In the genomic region with DNA sequence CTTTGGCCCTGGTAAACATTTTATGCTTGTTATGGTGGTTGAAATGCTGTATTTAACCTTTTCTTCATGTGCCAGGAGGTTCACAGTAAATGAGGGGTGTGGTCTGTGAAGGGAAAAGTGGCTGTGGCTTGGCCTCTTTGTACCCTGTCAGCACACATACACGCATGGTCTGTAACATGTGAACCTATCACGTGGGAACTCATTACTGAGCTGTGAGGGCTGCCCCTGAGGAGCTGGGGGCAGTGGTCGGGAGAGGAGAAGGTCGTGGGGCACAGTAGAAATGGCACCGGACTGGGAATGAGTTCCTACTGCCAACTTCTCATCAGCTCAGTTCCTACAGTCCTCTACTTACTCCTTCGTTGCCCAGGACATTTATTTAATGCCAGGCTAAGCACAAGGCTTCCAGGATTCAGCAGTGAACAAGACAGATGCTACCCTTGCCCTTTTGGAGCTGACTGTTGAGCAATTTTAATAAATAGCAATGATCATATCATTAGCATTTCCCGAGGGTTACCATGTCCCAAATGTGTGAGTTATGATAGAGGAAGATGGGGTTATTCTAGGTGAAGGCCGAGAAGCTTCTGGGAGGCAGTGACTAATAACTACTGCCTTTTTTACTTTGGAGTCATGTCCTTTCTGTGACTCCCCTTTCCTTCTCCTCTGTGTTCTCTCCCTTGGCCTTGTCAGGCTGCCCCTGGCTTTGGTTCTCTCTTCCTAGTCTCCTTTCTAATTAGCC, we compare ENCODE assay signal across 15 cellular contexts. TPM values are rescaled to one million over a fixed set of nuclear protein-coding genes. Genes with fewer than 3 reads are reported as not detected.
DNase-seq lines count a peak whose midpoint lies in the region; TF ChIP-seq lines count a peak whose summit lies in the region.
"Had no signal": no experiment of that assay in that cellular context is flagged by ENCODE, and none has a peak within 500 bp of the region (broad histone marks: within the 10 kb centered on the region; RNA-seq: fewer than 3 reads in every experiment).

No MANE protein-coding gene starts in this region.

- H3K36me3 ChIP-seq in SK-N-SH (replicated peaks in 1 of 2; ENCODE audit: control insufficient read depth in 1 of 2, insufficient read depth in 2 of 2, low read length in 1 of 2) (peaks cover 3 to 11% of the 10 kb centered on the region in 2 experiments), osteoblast (ENCODE audit: insufficient read depth, low read length) (peaks cover 3% of the 10 kb centered on the region)
- H3K36me3 ChIP-seq: BLaER1 had no signal

- H2AFZ ChIP-seq in SK-N-SH (ENCODE audit: low read depth), result no peak overlapping the region
- H2AFZ ChIP-seq in osteoblast (ENCODE audit: low read length), result no peak overlapping the region

- H3K4me3 ChIP-seq in AG04449 (ENCODE audit: low read depth, low read length) (no peak overlapping the region), SK-N-SH (ENCODE audit: low read depth in 2 of 2, low read length in 1 of 2) (no peak overlapping the region), fibroblast of pulmonary artery (replicated peaks; ENCODE audit: low read depth, low read length) (no peak overlapping the region), osteoblast (ENCODE audit: insufficient read depth, low read length) (no peak overlapping the region)
- H3K4me3 ChIP-seq: BLaER1 had no signal

- H3F3A ChIP-seq in SK-N-SH (replicated peaks; ENCODE audit: insufficient read depth), result peaks cover 25% of the 10 kb centered on the region

- no peaks in the 10 kb centered on the region for H3K9me2 ChIP-seq in SK-N-SH

- CTCF ChIA-PET in AG04449 (lab: Yijun Ruan, JAX), result interaction anchor here (1.0 to 1.9 kb wide), 5 partner anchors 8 to 57 kb away, joined by 3 to 5 read pairs (median 3); no protein-coding TSS in a partner anchor
- CTCF ChIA-PET in SK-N-SH (lab: Yijun Ruan, JAX), result interaction anchor here (2.0 kb wide), 1 partner anchor 58 kb away, joined by 6 read pairs; no protein-coding TSS in a partner anchor

- POLR2A ChIA-PET in AG04449 (lab: Yijun Ruan, JAX), result interaction anchor here (0.8 to 1.8 kb wide), 4 partner anchors 9 to 40 kb away, joined by 3 to 8 read pairs (median 4); a partner anchor contains a TSS
- POLR2A ChIA-PET in SK-N-SH (lab: Yijun Ruan, JAX), result no interaction called here

- no peaks in the 10 kb centered on the region for H3K9me3 ChIP-seq in SK-N-SH
- H3K9me3 ChIP-seq in osteoblast (ENCODE audit: low read depth, low read length), result no peaks in the 10 kb centered on the region
- H3K9me3 ChIP-seq: BLaER1 had no signal

- 66% methylated on average over 8 of the region's 8 CpGs for WGBS in SK-N-SH (ENCODE audit: low lambda C conversion rate)

- H3K4me2 ChIP-seq in SK-N-SH (peak overlapping the region; percentile 46; the same call in 1 of the 2 replicates), osteoblast (ENCODE audit: insufficient read depth, low read length) (peak overlapping the region; percentile 12)
- H3K4me2 ChIP-seq: BLaER1 had no signal

- H3K27ac ChIP-seq in SK-N-SH (ENCODE audit: low read depth in 2 of 2, low read length in 1 of 2), result peak overlapping the region; percentile 60 to 83
- H3K27ac ChIP-seq in osteoblast (ENCODE audit: low read depth, low read length), result peak overlapping the region; percentile 84
- H3K27ac ChIP-seq: BLaER1, epithelial cell of prostate had no signal

- no peak for TF ChIP-seq RAD21 in SK-N-SH (IDR thresholded peaks at IDR 0.05; ENCODE audit: low read length)

- H3K4me1 ChIP-seq in SK-N-SH (ENCODE audit: control insufficient read depth in 1 of 2, insufficient read depth in 2 of 2, low read depth in 1 of 2, low read length in 1 of 2), result peaks cover 16 to 76% of the 10 kb centered on the region in 2 experiments; a peak in 3 of 4 replicates
- peaks cover 50% of the 10 kb centered on the region for H3K4me1 ChIP-seq in osteoblast (ENCODE audit: insufficient read depth, low read length)
- H3K4me1 ChIP-seq: BLaER1 had no signal

- H3K27me3 ChIP-seq in SK-N-SH (ENCODE audit: insufficient read depth) (no peaks in the 10 kb centered on the region), osteoblast (ENCODE audit: insufficient read depth, low read length) (no peaks in the 10 kb centered on the region)
- H3K27me3 ChIP-seq: BLaER1 had no signal

- no peaks in the 10 kb centered on the region; the same call in 1 of the 2 replicates for H4K20me1 ChIP-seq in SK-N-SH (ENCODE audit: insufficient read depth)
- peaks cover 28% of the 10 kb centered on the region for H4K20me1 ChIP-seq in osteoblast (ENCODE audit: insufficient read depth, low read length)
- H4K20me1 ChIP-seq: BLaER1 had no signal

- peaks cover 98% of the 10 kb centered on the region for H3K79me2 ChIP-seq in SK-N-SH (ENCODE audit: insufficient read depth)
- H3K79me2 ChIP-seq in osteoblast (ENCODE audit: insufficient read depth, low read length), result peaks cover 90% of the 10 kb centered on the region

- H3K9ac ChIP-seq in SK-N-SH, result peak overlapping the region; percentile 30; the same call in 1 of the 2 replicates
- H3K9ac ChIP-seq: BLaER1 had no signal

- no peak for TF ChIP-seq CTCF in AG04449 (IDR thresholded peaks at IDR 0.05; ENCODE audit: insufficient read depth, low read length, missing control alignments)
- no peak for TF ChIP-seq CTCF in SK-N-SH (IDR thresholded peaks at IDR 0.05)
- no peak for TF ChIP-seq CTCF in fibroblast of pulmonary artery (IDR thresholded peaks at IDR 0.05; ENCODE audit: low read length, missing control alignments)
- TF ChIP-seq CTCF in osteoblast (IDR thresholded peaks at IDR 0.05; ENCODE audit: extremely low read depth, low read depth, low read length), result no peak

- TF ChIP-seq EP300 in SK-N-SH (IDR thresholded peaks at IDR 0.05; ENCODE audit: borderline replicate concordance in 1 of 2, low read depth in 1 of 2, low read length in 1 of 2), result peak in 1 of 2 experiments; percentile 65; a peak in 1 of 4 replicates

- peak; percentile 58 for DNase-seq in AG04449 (ENCODE audit: low read depth, low spot score)
- no peak for DNase-seq in SK-N-SH
- DNase-seq in fibroblast of pulmonary artery (ENCODE audit: low read depth), result peak; percentile 63
- DNase-seq in osteoblast (ENCODE audit: insufficient read length, low spot score, missing footprints), result no peak
- no peak for DNase-seq in UCSD-AML1 (lab: John Stamatoyannopoulos, UW; ENCODE audit: unreplicated experiment)
- DNase-seq in stimulated activated CD4-positive, alpha-beta T cell treated with anti-CD3 and anti-CD28 coated beads, Interleukin-2, amount 100 ng/mL, for 48 hours, result no peak
- DNase-seq in DMS 273 (lab: John Stamatoyannopoulos, UW; ENCODE audit: unreplicated experiment), result no peak
- DNase-seq in activated effector memory CD4-positive, alpha-beta T cell treated with anti-CD3 and anti-CD28 coated beads, Interleukin-2, amount 50 U/mL, for 16 hours, result no peak
- DNase-seq: activated CD4-positive, alpha-beta T cell treated with anti-CD3 and anti-CD28 coated beads, Interleukin-2, amount 50 U/mL, for 48 hours; activated naive CD8-positive, alpha-beta T cell treated with anti-CD3 and anti-CD28 coated beads, Interleukin-2, amount 10 ng/mL, durations not matched to agents 7 days and 5 days; H7; MM.1S; T-cell had no signal

TF ChIP-seq in SK-N-SH, 30 proteins besides CTCF, POLR2A, EP300 and RAD21 (continues in another document):
- TF ChIP-seq NRF1 (IDR thresholded peaks at IDR 0.05; ENCODE audit: low read depth, low read length) (no peak), RCOR1 (IDR thresholded peaks at IDR 0.05; ENCODE audit: low read length) (no peak), POLR2AphosphoS5 (IDR thresholded peaks at IDR 0.05; ENCODE audit: low read depth, low read length) (no peak), FOXM1 (IDR thresholded peaks at IDR 0.05; ENCODE audit: low read depth) (no peak), EZH2phosphoT487 (IDR thresholded peaks at IDR 0.05; ENCODE audit: borderline replicate concordance, low read depth) (no peak), RFX5 (IDR thresholded peaks at IDR 0.05; ENCODE audit: low read length) (no peak), NFIC (IDR thresholded peaks at IDR 0.05; ENCODE audit: borderline replicate concordance) (peak; percentile 46)
- TF ChIP-seq, protein P1, sequence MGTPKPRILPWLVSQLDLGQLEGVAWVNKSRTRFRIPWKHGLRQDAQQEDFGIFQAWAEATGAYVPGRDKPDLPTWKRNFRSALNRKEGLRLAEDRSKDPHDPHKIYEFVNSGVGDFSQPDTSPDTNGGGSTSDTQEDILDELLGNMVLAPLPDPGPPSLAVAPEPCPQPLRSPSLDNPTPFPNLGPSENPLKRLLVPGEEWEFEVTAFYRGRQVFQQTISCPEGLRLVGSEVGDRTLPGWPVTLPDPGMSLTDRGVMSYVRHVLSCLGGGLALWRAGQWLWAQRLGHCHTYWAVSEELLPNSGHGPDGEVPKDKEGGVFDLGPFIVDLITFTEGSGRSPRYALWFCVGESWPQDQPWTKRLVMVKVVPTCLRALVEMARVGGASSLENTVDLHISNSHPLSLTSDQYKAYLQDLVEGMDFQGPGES (IDR thresholded peaks at IDR 0.05; ENCODE audit: low read depth, low read length), result no peak
- TF ChIP-seq, protein P2, sequence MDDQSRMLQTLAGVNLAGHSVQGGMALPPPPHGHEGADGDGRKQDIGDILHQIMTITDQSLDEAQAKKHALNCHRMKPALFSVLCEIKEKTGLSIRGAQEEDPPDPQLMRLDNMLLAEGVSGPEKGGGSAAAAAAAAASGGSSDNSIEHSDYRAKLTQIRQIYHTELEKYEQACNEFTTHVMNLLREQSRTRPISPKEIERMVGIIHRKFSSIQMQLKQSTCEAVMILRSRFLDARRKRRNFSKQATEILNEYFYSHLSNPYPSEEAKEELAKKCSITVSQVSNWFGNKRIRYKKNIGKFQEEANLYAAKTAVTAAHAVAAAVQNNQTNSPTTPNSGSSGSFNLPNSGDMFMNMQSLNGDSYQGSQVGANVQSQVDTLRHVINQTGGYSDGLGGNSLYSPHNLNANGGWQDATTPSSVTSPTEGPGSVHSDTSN (IDR thresholded peaks at IDR 0.05), result peak; percentile 73
- TF ChIP-seq, protein P3, sequence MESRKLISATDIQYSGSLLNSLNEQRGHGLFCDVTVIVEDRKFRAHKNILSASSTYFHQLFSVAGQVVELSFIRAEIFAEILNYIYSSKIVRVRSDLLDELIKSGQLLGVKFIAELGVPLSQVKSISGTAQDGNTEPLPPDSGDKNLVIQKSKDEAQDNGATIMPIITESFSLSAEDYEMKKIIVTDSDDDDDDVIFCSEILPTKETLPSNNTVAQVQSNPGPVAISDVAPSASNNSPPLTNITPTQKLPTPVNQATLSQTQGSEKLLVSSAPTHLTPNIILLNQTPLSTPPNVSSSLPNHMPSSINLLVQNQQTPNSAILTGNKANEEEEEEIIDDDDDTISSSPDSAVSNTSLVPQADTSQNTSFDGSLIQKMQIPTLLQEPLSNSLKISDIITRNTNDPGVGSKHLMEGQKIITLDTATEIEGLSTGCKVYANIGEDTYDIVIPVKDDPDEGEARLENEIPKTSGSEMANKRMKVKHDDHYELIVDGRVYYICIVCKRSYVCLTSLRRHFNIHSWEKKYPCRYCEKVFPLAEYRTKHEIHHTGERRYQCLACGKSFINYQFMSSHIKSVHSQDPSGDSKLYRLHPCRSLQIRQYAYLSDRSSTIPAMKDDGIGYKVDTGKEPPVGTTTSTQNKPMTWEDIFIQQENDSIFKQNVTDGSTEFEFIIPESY (IDR thresholded peaks at IDR 0.05; ENCODE audit: borderline replicate concordance, low read depth), result no peak

RNA-seq across cellular contexts. Expression of a gene that starts 38.8 kb away (rescaled TPM):
- 34.0 and 55.4 TPM in 2 replicates for polyA plus RNA-seq in SK-N-SH (2012; rRNA removed)
- polyA plus RNA-seq in SK-N-SH (2012; cell fraction: cytosol; rRNA removed), result 33.4 and 38.8 TPM in 2 replicates
- 36.1 and 68.2 TPM in 2 replicates for polyA plus RNA-seq in SK-N-SH (2012; cell fraction: nucleus; rRNA removed)
- 363 and 384 TPM in 2 replicates for total RNA-seq in osteoblast

Comparison
In these comparisons a context has a peak if more than half of its experiments do, and no peak if none do; other contexts are left out.
1. DNase-seq: peak in AG04449 (single experiment) and fibroblast of pulmonary artery (single experiment); none in SK-N-SH (single experiment), osteoblast (single experiment), UCSD-AML1 (single experiment), stimulated activated CD4-positive, alpha-beta T cell treated with anti-CD3 and anti-CD28 coated beads, Interleukin-2, amount 100 ng/mL, for 48 hours (0 of 2), DMS 273 (single experiment) and activated effector memory CD4-positive, alpha-beta T cell treated with anti-CD3 and anti-CD28 coated beads, Interleukin-2, amount 50 U/mL, for 16 hours (single experiment).